In the genomic region with DNA sequence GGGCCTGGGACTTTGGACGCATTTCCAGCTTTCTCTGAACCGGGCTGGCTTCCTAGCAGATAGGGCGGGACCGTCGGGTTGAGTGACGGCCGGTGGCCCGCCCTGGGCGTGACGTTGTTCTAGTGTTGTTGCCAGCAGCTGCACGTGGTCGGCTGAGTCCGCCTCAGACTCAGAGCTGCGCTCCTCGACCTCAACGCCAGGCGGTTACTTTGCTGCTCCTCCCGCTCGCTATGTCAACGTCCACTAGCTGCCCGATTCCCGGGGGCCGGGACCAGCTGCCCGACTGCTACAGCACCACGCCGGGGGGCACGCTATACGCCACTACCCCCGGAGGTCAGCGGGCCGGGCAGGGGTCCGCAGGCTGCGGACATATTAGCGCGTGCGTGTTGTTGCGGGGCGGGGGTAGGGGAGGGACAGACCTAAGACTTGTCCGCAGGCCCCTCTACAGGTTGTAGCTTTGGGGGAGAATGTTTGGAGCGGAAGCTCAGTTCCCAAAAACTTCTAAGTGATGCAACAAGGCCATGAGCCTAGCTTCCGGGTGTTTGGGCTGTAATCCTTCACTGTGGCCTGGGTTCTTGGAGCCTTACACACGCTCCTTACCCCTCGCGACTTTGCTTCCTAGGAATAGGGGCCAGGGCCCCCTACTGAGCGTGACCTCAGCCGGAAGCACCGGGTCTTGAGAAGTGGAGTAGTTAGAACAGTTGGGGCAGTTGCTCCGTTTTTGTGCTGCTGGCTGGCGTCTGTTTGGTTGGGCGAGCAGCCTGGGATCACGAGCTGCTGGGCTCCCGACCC, we compare ENCODE assay signal across 8 cellular contexts. TPM values are rescaled to one million over a fixed set of nuclear protein-coding genes. Genes with fewer than 3 reads are reported as not detected.
DNase-seq lines count a peak whose midpoint lies in the region; ATAC-seq and TF ChIP-seq lines count a peak whose summit lies in the region.

A gene (plus strand): TSS at position 155 of the 792 bp plus-strand sequence. CDS start 76 bp downstream, at position 231.

- H3K36me3 ChIP-seq in CD8-positive, alpha-beta memory T cell (ENCODE audit: insufficient read depth, low read length), result peaks cover 11% of the 10 kb centered on the region
- H3K36me3 ChIP-seq in RWPE2 (ENCODE audit: low read depth) (peaks cover 55% of the 10 kb centered on the region), stomach (peaks cover 24 to 59% (median 55%) of the 10 kb centered on the region in 4 donors)

- CTCF ChIA-PET in CD8-positive, alpha-beta memory T cell (lab: Charles Lee), result interaction anchor here (0.9 to 3.6 kb wide), 22 partner anchors 8 to 172 kb away, joined by 3 to 34 read pairs (median 6); a partner anchor contains a TSS

- intact Hi-C loops in stomach (cut with DNase I; ENCODE audit: low total_unique reads), result no loop called here

- H3K27ac ChIP-seq in CD8-positive, alpha-beta memory T cell (ENCODE audit: low read depth, low read length), result peak within 1 kb of the TSS; percentile 66
- H3K27ac ChIP-seq in RWPE2 (ENCODE audit: poor library complexity, severe bottlenecking) (peak within 1 kb of the TSS; percentile 5), stomach (peak within 1 kb of the TSS; percentile 96 to 100 (median 98))

- ATAC-seq in GM21360 (IDR thresholded peaks at IDR 0.05; ENCODE audit: unreplicated experiment), result peak; percentile 96
- peak; percentile 95 for ATAC-seq in RWPE2 (ENCODE audit: low read depth)

- H3K4me3 ChIP-seq in CD8-positive, alpha-beta memory T cell (ENCODE audit: low read length), result peak within 1 kb of the TSS; percentile 70
- H3K4me3 ChIP-seq in RWPE2 (ENCODE audit: severe bottlenecking), result peak within 1 kb of the TSS; percentile 10
- H3K4me3 ChIP-seq in stomach, result peak within 1 kb of the TSS; percentile 45 to 57 (median 50)

- peak; percentile 47 for TF ChIP-seq CTCF in RWPE2 (IDR thresholded peaks at IDR 0.05; ENCODE audit: poor library complexity, severe bottlenecking)
- peak; percentile 70 for TF ChIP-seq CTCF in neural crest cell (conservative IDR thresholded peaks at IDR 0.05)
- TF ChIP-seq CTCF in stomach (IDR thresholded peaks at IDR 0.05), result peak in 5 of 7 experiments; percentile 33 to 88 (median 67)

- no peaks in the 10 kb centered on the region for H3K9me3 ChIP-seq in CD8-positive, alpha-beta memory T cell (ENCODE audit: low read length)
- no peaks in the 10 kb centered on the region for H3K9me3 ChIP-seq in RWPE2 (ENCODE audit: severe bottlenecking)
- no peaks in the 10 kb centered on the region for H3K9me3 ChIP-seq in stomach

- H3K27me3 ChIP-seq in CD8-positive, alpha-beta memory T cell (ENCODE audit: insufficient read depth, low read length, poor library complexity, severe bottlenecking), result no peaks in the 10 kb centered on the region
- no peaks in the 10 kb centered on the region for H3K27me3 ChIP-seq in RWPE2 (ENCODE audit: insufficient read depth, poor library complexity, severe bottlenecking)
- no peaks in the 10 kb centered on the region for H3K27me3 ChIP-seq in stomach

- DNase-seq in CD8-positive, alpha-beta memory T cell, result peak; percentile 78 to 91 (median 82)
- DNase-seq in HT1080 (ENCODE audit: low read depth) (peak; percentile 82), RWPE2 (ENCODE audit: low spot score) (peak; percentile 95), foreskin melanocyte (peak; percentile 93), neural crest cell (ENCODE audit: low read depth, low spot score) (peak; percentile 83), stomach (peak; percentile 98)
- DNase-seq in activated naive CD4-positive, alpha-beta T cell (lab: John Stamatoyannopoulos, UW), result peak; percentile 42 to 80 (median 70)

- no peaks in the 10 kb centered on the region for H3K27me3 Mint-ChIP-seq in CD8-positive, alpha-beta memory T cell
- H3K27me3 Mint-ChIP-seq in neural crest cell (ENCODE audit: low read depth), result peaks cover 2% of the 10 kb centered on the region

- TF ChIP-seq EP300 in stomach (IDR thresholded peaks at IDR 0.05), result no peak

- H3K4me3 Mint-ChIP-seq in CD8-positive, alpha-beta memory T cell, result peak within 1 kb of the TSS; percentile 80 to 88 (median 84)
- peak within 1 kb of the TSS; percentile 86 for H3K4me3 Mint-ChIP-seq in neural crest cell

- POLR2A ChIA-PET in CD8-positive, alpha-beta memory T cell (lab: Charles Lee), result interaction anchor here (0.7 to 3.1 kb wide), 9 partner anchors 9 to 146 kb away, joined by 3 to 29 read pairs (median 6); a partner anchor contains a TSS

- peak in 2 of 4 donors; percentile 62 to 71 for TF ChIP-seq POLR2A in stomach (IDR thresholded peaks at IDR 0.05)

- H3K9me3 Mint-ChIP-seq in CD8-positive, alpha-beta memory T cell, result no peaks in the 10 kb centered on the region
- no peaks in the 10 kb centered on the region for H3K9me3 Mint-ChIP-seq in neural crest cell

- peaks cover 32% of the 10 kb centered on the region for H3K4me1 ChIP-seq in CD8-positive, alpha-beta memory T cell (ENCODE audit: insufficient read depth, low read length)
- H3K4me1 ChIP-seq in RWPE2 (ENCODE audit: insufficient read depth, poor library complexity, severe bottlenecking) (peaks cover 9% of the 10 kb centered on the region), stomach (peaks cover 47 to 66% (median 53%) of the 10 kb centered on the region in 4 donors)

- 1 to 4% (median 1%) methylated on average over 35 to 52 of the region's 52 CpGs for WGBS in stomach, 5 donors

- peaks cover 0 to 55% (median 15%) of the 10 kb centered on the region in 3 donors for H3K36me3 Mint-ChIP-seq in CD8-positive, alpha-beta memory T cell
- H3K36me3 Mint-ChIP-seq in neural crest cell (ENCODE audit: low read depth), result peaks cover 15% of the 10 kb centered on the region

- H3K27ac Mint-ChIP-seq in CD8-positive, alpha-beta memory T cell, result peak within 1 kb of the TSS; percentile 87 to 95 (median 94)
- peak within 1 kb of the TSS; percentile 93 for H3K27ac Mint-ChIP-seq in neural crest cell (ENCODE audit: unreplicated experiment)

- peaks cover 21 to 39% (median 33%) of the 10 kb centered on the region in 3 donors for H3K4me1 Mint-ChIP-seq in CD8-positive, alpha-beta memory T cell
- peaks cover 31% of the 10 kb centered on the region for H3K4me1 Mint-ChIP-seq in neural crest cell

RNA-seq across cellular contexts. Expression of the gene that starts here (rescaled TPM):
- total RNA-seq in CD8-positive, alpha-beta memory T cell, result 10 to 100 TPM; 11.1 to 11.9 TPM
- 22.2 TPM for polyA plus RNA-seq in CD8-positive, alpha-beta memory T cell
- total RNA-seq in HT1080 (2014; rRNA removed; shearing (Covaris generic)), result 0.80 TPM in 1 of 2 replicates, not detected in the other
- 4.2 and 4.5 TPM in 2 replicates for polyA plus RNA-seq in HT1080 (2015; cell fraction: cytosol; rRNA removed)
- 1.8 and 3.1 TPM in 2 replicates for polyA plus RNA-seq in HT1080 (2015; cell fraction: nucleus; rRNA removed)
- 8.4 and 10.3 TPM in 2 replicates for total RNA-seq in neural crest cell
- 10 to 100 TPM in 1 of 5 donors, 1 to 10 TPM in 4; 2.7 to 15.1 (median 8.1) TPM for total RNA-seq in stomach
- polyA plus RNA-seq in stomach, result 10 to 100 TPM; 66.1 to 90.9 (median 80.2) TPM

Comparison
In these comparisons a context has a peak if more than half of its experiments do, and no peak if none do; other contexts are left out.
1. Peak in every context shown above with its lines: DNase-seq, ATAC-seq, H3K4me3 ChIP-seq and H3K27ac ChIP-seq.
2. H3K27ac ChIP-seq: peak in every context shown above with its lines; median percentile 98 in stomach; 66 in CD8-positive, alpha-beta memory T cell; 5 in RWPE2.
3. H3K4me3 ChIP-seq: peak in every context shown above with its lines; median percentile 70 in CD8-positive, alpha-beta memory T cell; 50 in stomach; 10 in RWPE2.